ENCODE assay signal across 33 cellular contexts in the genomic region with DNA sequence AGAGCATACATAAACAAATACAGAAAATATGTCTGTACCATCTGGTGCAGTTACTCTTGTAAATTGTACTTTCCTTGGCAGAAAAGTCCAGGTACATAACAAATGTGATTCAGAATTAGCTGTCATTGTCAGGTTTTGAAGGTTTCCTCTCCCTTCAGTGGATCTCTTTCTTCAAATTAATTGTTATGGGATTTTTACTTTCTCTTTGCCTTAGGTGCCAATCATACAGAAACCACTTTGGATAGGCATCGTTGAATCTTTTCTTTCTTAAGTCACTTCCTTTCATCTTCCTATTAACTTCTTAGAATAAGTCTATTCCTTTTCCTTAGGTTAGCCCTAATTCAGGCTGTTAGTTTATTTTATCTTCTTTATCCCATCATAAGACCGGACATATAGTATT.
"Had no signal": no experiment of that assay in that cellular context is flagged by ENCODE, and none has a peak within 500 bp of the region (broad histone marks: within the 10 kb centered on the region; RNA-seq: fewer than 3 reads in every experiment).

No MANE protein-coding gene starts in this region.

- ATAC-seq: activated CD4-positive, alpha-beta T cell treated with anti-CD3 and anti-CD28 coated beads for 36 hours; activated CD8-positive, alpha-beta memory T cell treated with anti-CD3 and anti-CD28 coated beads, Interleukin-2, amount 10 ng/mL, durations not matched to agents 7 days and 5 days; activated CD8-positive, alpha-beta T cell treated with anti-CD3 and anti-CD28 coated beads, Interleukin-2, amount 10 ng/mL, durations not matched to agents 7 days and 5 days; activated naive CD8-positive, alpha-beta T cell treated with anti-CD3 and anti-CD28 coated beads, Interleukin-2, amount 50 U/mL, for 24 hours; body of pancreas; effector memory CD8-positive, alpha-beta T cell; foreskin keratinocyte; gastrocnemius medialis; heart left ventricle had no signal

- H3K4me3 Mint-ChIP-seq: activated CD4-positive, alpha-beta memory T cell treated with anti-CD3 and anti-CD28 coated beads for 36 hours; activated CD4-positive, alpha-beta T cell treated with anti-CD3 and anti-CD28 coated beads for 36 hours; activated CD4-positive, alpha-beta T cell treated with anti-CD3 and anti-CD28 coated beads, Interleukin-2, amount 10 ng/mL, durations not matched to agents 24 days and 14 days; activated CD8-positive, alpha-beta memory T cell treated with anti-CD3 and anti-CD28 coated beads, Interleukin-2, amount 10 ng/mL, durations not matched to agents 7 days and 5 days; activated CD8-positive, alpha-beta T cell treated with anti-CD3 and anti-CD28 coated beads, Interleukin-2, amount 10 ng/mL, durations not matched to agents 7 days and 5 days; activated naive CD4-positive, alpha-beta T cell treated with anti-CD3 and anti-CD28 coated beads for 36 hours; activated naive CD4-positive, alpha-beta T cell treated with anti-CD3 and anti-CD28 coated beads, Interleukin-2, amount 50 U/mL, for 24 hours; activated naive CD8-positive, alpha-beta T cell treated with anti-CD3 and anti-CD28 coated beads for 36 hours; activated naive CD8-positive, alpha-beta T cell treated with anti-CD3 and anti-CD28 coated beads, Interleukin-2, amount 50 U/mL, for 24 hours; activated T-helper 1 cell treated with anti-CD3 and anti-CD28 coated beads, Interleukin-12 subunit alpha, Interleukin-12 subunit beta, Interleukin-2, Interleukin-4 antibody, amounts not matched to agents 30 ng/mL and 10 ng/mL and 1 ng/mL, durations not matched to agents 14 hours and 24 hours and 36 hours; effector memory CD8-positive, alpha-beta T cell had no signal

- H3K9me3 ChIP-seq: adrenal gland, body of pancreas, esophagus muscularis mucosa, gastrocnemius medialis, heart left ventricle had no signal

- H3K36me3 ChIP-seq: adrenal gland, esophagus muscularis mucosa, gastrocnemius medialis, heart left ventricle had no signal

- H3K27ac Mint-ChIP-seq: activated CD4-positive, alpha-beta memory T cell treated with anti-CD3 and anti-CD28 coated beads for 36 hours; activated CD4-positive, alpha-beta T cell treated with anti-CD3 and anti-CD28 coated beads for 36 hours; activated CD4-positive, alpha-beta T cell treated with anti-CD3 and anti-CD28 coated beads, Interleukin-2, amount 10 ng/mL, durations not matched to agents 24 days and 14 days; activated CD8-positive, alpha-beta memory T cell treated with anti-CD3 and anti-CD28 coated beads, Interleukin-2, amount 10 ng/mL, durations not matched to agents 7 days and 5 days; activated CD8-positive, alpha-beta T cell treated with anti-CD3 and anti-CD28 coated beads, Interleukin-2, amount 10 ng/mL, durations not matched to agents 7 days and 5 days; activated naive CD4-positive, alpha-beta T cell treated with anti-CD3 and anti-CD28 coated beads for 36 hours; activated naive CD4-positive, alpha-beta T cell treated with anti-CD3 and anti-CD28 coated beads, Interleukin-2, amount 50 U/mL, for 24 hours; activated naive CD8-positive, alpha-beta T cell treated with anti-CD3 and anti-CD28 coated beads for 36 hours; activated naive CD8-positive, alpha-beta T cell treated with anti-CD3 and anti-CD28 coated beads, Interleukin-2, amount 50 U/mL, for 24 hours; activated T-helper 1 cell treated with anti-CD3 and anti-CD28 coated beads, Interleukin-12 subunit alpha, Interleukin-12 subunit beta, Interleukin-2, Interleukin-4 antibody, amounts not matched to agents 30 ng/mL and 10 ng/mL and 1 ng/mL, durations not matched to agents 14 hours and 24 hours and 36 hours; activated T-helper 2 cell treated with anti-CD3 and anti-CD28 coated beads, Interferon-gamma antibody, Interleukin-2, Interleukin-4, amounts not matched to agents 10 μg/mL and 5 μg/mL and 100 μg/mL, durations not matched to agents 14 hours and 24 hours and 36 hours; effector memory CD8-positive, alpha-beta T cell had no signal

- H3K27me3 ChIP-seq: adrenal gland, body of pancreas, esophagus muscularis mucosa, foreskin keratinocyte, gastrocnemius medialis, heart left ventricle had no signal

- H3K4me1 Mint-ChIP-seq: activated CD4-positive, alpha-beta T cell treated with anti-CD3 and anti-CD28 coated beads for 36 hours; activated CD4-positive, alpha-beta T cell treated with anti-CD3 and anti-CD28 coated beads, Interleukin-2, amount 10 ng/mL, durations not matched to agents 24 days and 14 days; activated CD8-positive, alpha-beta memory T cell treated with anti-CD3 and anti-CD28 coated beads, Interleukin-2, amount 10 ng/mL, durations not matched to agents 7 days and 5 days; activated naive CD4-positive, alpha-beta T cell treated with anti-CD3 and anti-CD28 coated beads, Interleukin-2, amount 50 U/mL, for 24 hours; activated naive CD8-positive, alpha-beta T cell treated with anti-CD3 and anti-CD28 coated beads for 36 hours; activated naive CD8-positive, alpha-beta T cell treated with anti-CD3 and anti-CD28 coated beads, Interleukin-2, amount 50 U/mL, for 24 hours had no signal

- H3K27ac ChIP-seq: adrenal gland, body of pancreas, esophagus muscularis mucosa, foreskin keratinocyte, gastrocnemius medialis, heart left ventricle had no signal

- H3K27me3 Mint-ChIP-seq: activated CD4-positive, alpha-beta memory T cell treated with anti-CD3 and anti-CD28 coated beads for 36 hours; activated CD4-positive, alpha-beta T cell treated with anti-CD3 and anti-CD28 coated beads for 36 hours; activated CD4-positive, alpha-beta T cell treated with anti-CD3 and anti-CD28 coated beads, Interleukin-2, amount 10 ng/mL, durations not matched to agents 24 days and 14 days; activated CD8-positive, alpha-beta memory T cell treated with anti-CD3 and anti-CD28 coated beads, Interleukin-2, amount 10 ng/mL, durations not matched to agents 7 days and 5 days; activated naive CD4-positive, alpha-beta T cell treated with anti-CD3 and anti-CD28 coated beads, Interleukin-2, amount 50 U/mL, for 24 hours; activated naive CD8-positive, alpha-beta T cell treated with anti-CD3 and anti-CD28 coated beads for 36 hours; activated naive CD8-positive, alpha-beta T cell treated with anti-CD3 and anti-CD28 coated beads, Interleukin-2, amount 50 U/mL, for 24 hours; effector memory CD8-positive, alpha-beta T cell had no signal

- H3K4me1 ChIP-seq: adrenal gland, body of pancreas, esophagus muscularis mucosa, foreskin keratinocyte, gastrocnemius medialis, heart left ventricle had no signal

- H3K4me3 ChIP-seq: adrenal gland, body of pancreas, esophagus muscularis mucosa, gastrocnemius medialis, heart left ventricle had no signal

- DNase-seq: activated CD4-positive, alpha-beta memory T cell treated with anti-CD3 and anti-CD28 coated beads for 36 hours; activated CD4-positive, alpha-beta T cell treated with anti-CD3 and anti-CD28 coated beads for 36 hours; activated CD4-positive, alpha-beta T cell treated with anti-CD3 and anti-CD28 coated beads, Interleukin-2, amount 10 ng/mL, durations not matched to agents 24 days and 14 days; activated CD4-positive, CD25-positive, alpha-beta regulatory T cell; activated CD4-positive, CD25-positive, alpha-beta regulatory T cell treated with anti-CD3 and anti-CD28 coated beads, Interleukin-2, amount 50 U/mL, for 72 hours; activated CD8-positive, alpha-beta memory T cell treated with anti-CD3 and anti-CD28 coated beads, Interleukin-2, amount 10 ng/mL, durations not matched to agents 7 days and 5 days; activated CD8-positive, alpha-beta memory T cell treated with anti-CD3 and anti-CD28 coated beads, Interleukin-2, amount 50 U/mL, for 4 hours; activated CD8-positive, alpha-beta T cell treated with anti-CD3 and anti-CD28 coated beads, Interleukin-2, amount 10 ng/mL, durations not matched to agents 7 days and 5 days; activated effector memory CD4-positive, alpha-beta T cell treated with anti-CD3 and anti-CD28 coated beads, Interleukin-2, amount 50 U/mL, for 16 hours; activated naive CD4-positive, alpha-beta T cell treated with anti-CD3 and anti-CD28 coated beads for 36 hours; activated naive CD8-positive, alpha-beta T cell treated with anti-CD3 and anti-CD28 coated beads for 36 hours; activated naive CD8-positive, alpha-beta T cell treated with anti-CD3 and anti-CD28 coated beads, Interleukin-2, amount 50 U/mL, for 24 hours; activated T-cell treated with anti-CD3 and anti-CD28 coated beads, Interleukin-2, amount 50 U/mL, for 1 hour; activated T-cell treated with anti-CD3 and anti-CD28 coated beads, Interleukin-2, amount 50 U/mL, for 48 hours; adrenal gland; amygdala; aorta; body of pancreas; caudate nucleus; cortex of kidney; dermis blood vessel endothelial cell; effector CD4-positive, alpha-beta T cell; effector memory CD8-positive, alpha-beta T cell; erythroblast; foreskin keratinocyte; gastrocnemius medialis; glutamatergic neuron; heart left ventricle; T-helper 2 cell had no signal

- H3K36me3 Mint-ChIP-seq: activated CD4-positive, alpha-beta memory T cell treated with anti-CD3 and anti-CD28 coated beads for 36 hours; activated CD8-positive, alpha-beta memory T cell treated with anti-CD3 and anti-CD28 coated beads, Interleukin-2, amount 10 ng/mL, durations not matched to agents 7 days and 5 days; activated naive CD4-positive, alpha-beta T cell treated with anti-CD3 and anti-CD28 coated beads, Interleukin-2, amount 50 U/mL, for 24 hours; activated naive CD8-positive, alpha-beta T cell treated with anti-CD3 and anti-CD28 coated beads for 36 hours had no signal
